ENCODE assay signal across 14 cellular contexts in genomic region chr7:85320699-85321476, GRCh38.
A peak's percentile ranks its signal among the peaks of the same experiment; 100 is the strongest.
DNase-seq lines count a peak whose midpoint lies in the region; TF ChIP-seq lines count a peak whose summit lies in the region.
"Had no signal": no experiment of that assay in that cellular context is flagged by ENCODE, and none has a peak within 500 bp of the region (broad histone marks: within the 10 kb centered on the region; RNA-seq: fewer than 3 reads in every experiment).

No MANE protein-coding gene starts in this region.

- H4K20me1 ChIP-seq in neural cell (ENCODE audit: insufficient read depth): no peaks in the 10 kb centered on the region

- no peak overlapping the region for H2AFZ ChIP-seq in neural cell (ENCODE audit: low read depth, low read length)

- DNase-seq in HEK293T (ENCODE audit: extremely low spot score) (no peak), NCI-H2107 (lab: John Stamatoyannopoulos, UW) (peak; percentile 29), endodermal cell (no peak), A172 (ENCODE audit: low spot score) (no peak), WERI-Rb-1 (no peak), middle frontal gyrus (ENCODE audit: extremely low spot score, low spot score) (no peak)
- DNase-seq: COR-L47, GF-D8, NCI-H1105 treated with DMSO at 0.1 percent for 48 hours, NCI-H2029, NCI-H510A treated with DMSO at 0.1 percent for 48 hours, T-helper 17 cell had no signal

- TF ChIP-seq CTCF in endodermal cell (conservative IDR thresholded peaks at IDR 0.05): no peak
- no peak for TF ChIP-seq CTCF in neural cell (IDR thresholded peaks at IDR 0.05; ENCODE audit: poor library complexity, severe bottlenecking)
- no peak for TF ChIP-seq CTCF in WERI-Rb-1 (IDR thresholded peaks at IDR 0.05; ENCODE audit: low read depth, low read length)

- no peaks in the 10 kb centered on the region for H3K9me2 ChIP-seq in neural cell (ENCODE audit: insufficient read depth, low read length)

- no peaks in the 10 kb centered on the region for H3K9me3 ChIP-seq in endodermal cell (ENCODE audit: control insufficient read depth, low read length)
- H3K9me3 ChIP-seq in neural cell (ENCODE audit: low read length): no peaks in the 10 kb centered on the region
- H3K9me3 ChIP-seq in WERI-Rb-1 (ENCODE audit: severe bottlenecking): no peaks in the 10 kb centered on the region

- H3K36me3 Mint-ChIP-seq in endodermal cell (ENCODE audit: low read depth): no peaks in the 10 kb centered on the region

- H3K36me3 ChIP-seq in endodermal cell (ENCODE audit: control insufficient read depth, insufficient read depth, low read length): no peaks in the 10 kb centered on the region
- no peaks in the 10 kb centered on the region for H3K36me3 ChIP-seq in neural cell (ENCODE audit: insufficient read depth, low read length)
- H3K36me3 ChIP-seq in WERI-Rb-1: no peaks in the 10 kb centered on the region

- peaks cover 11% of the 10 kb centered on the region for H3K4me1 ChIP-seq in endodermal cell (ENCODE audit: control insufficient read depth, insufficient read depth, low read length)

- H3K27me3 ChIP-seq in endodermal cell (ENCODE audit: control insufficient read depth, insufficient read depth, low read length, poor library complexity, severe bottlenecking) (no peaks in the 10 kb centered on the region), neural cell (ENCODE audit: insufficient read depth, low read depth, low read length) (no peaks in the 10 kb centered on the region), WERI-Rb-1 (ENCODE audit: insufficient read depth, low read depth, severe bottlenecking) (no peaks in the 10 kb centered on the region)

- peaks cover 20% of the 10 kb centered on the region for H3K4me1 Mint-ChIP-seq in endodermal cell
- H3K4me1 Mint-ChIP-seq: T-helper 17 cell had no signal

- POLR2A ChIA-PET in HEK293T (lab: Yijun Ruan, JAX): interaction anchor here (1.1 kb wide), 1 partner anchor 135 kb away, joined by 3 read pairs; no protein-coding TSS in a partner anchor

- no peak overlapping the region for H3K27ac ChIP-seq in endodermal cell (ENCODE audit: low read depth, low read length)
- H3K27ac ChIP-seq in neural cell (ENCODE audit: low read length): no peak overlapping the region
- H3K27ac ChIP-seq in WERI-Rb-1: no peak overlapping the region

- no peak overlapping the region for H3K4me2 ChIP-seq in neural cell (ENCODE audit: low read length)

- H3K4me3 ChIP-seq in endodermal cell (ENCODE audit: low read length) (no peak overlapping the region), neural cell (ENCODE audit: low read length) (peak overlapping the region; percentile 2), WERI-Rb-1 (ENCODE audit: low read depth, low read length) (no peak overlapping the region)
- H3K4me3 ChIP-seq: K562 had no signal

- peak; percentile 69 for TF ChIP-seq EP300 in neural cell (conservative IDR thresholded peaks at IDR 0.05; ENCODE audit: poor library complexity, severe bottlenecking)

- peaks cover 1% of the 10 kb centered on the region for H3K9me3 Mint-ChIP-seq in endodermal cell

- H3K4me3 Mint-ChIP-seq in endodermal cell: no peak overlapping the region
- H3K4me3 Mint-ChIP-seq: T-helper 17 cell had no signal

- no peak for TF ChIP-seq RAD21 in neural cell (conservative IDR thresholded peaks at IDR 0.05)

- H3K79me2 ChIP-seq in neural cell (replicated peaks; ENCODE audit: insufficient read depth, low read length): no peaks in the 10 kb centered on the region

- H3K27ac Mint-ChIP-seq in endodermal cell: peak overlapping the region; percentile 19
- H3K27ac Mint-ChIP-seq: T-helper 17 cell had no signal

- CTCF ChIA-PET in HEK293T (lab: Yijun Ruan, JAX): no interaction called here

- H3F3A ChIP-seq in neural cell (ENCODE audit: insufficient read depth, low read length, poor library complexity, severe bottlenecking): no peaks in the 10 kb centered on the region

- no peaks in the 10 kb centered on the region for H3K27me3 Mint-ChIP-seq in endodermal cell (ENCODE audit: insufficient read depth)
- H3K27me3 Mint-ChIP-seq: T-helper 17 cell had no signal

- 78 to 83% methylated on average over 1 to 3 of the region's 3 CpGs for WGBS in endodermal cell (ENCODE audit: insufficient coverage in 1 of 2, insufficient read length in 1 of 2), 2 experiments

- H3K9ac ChIP-seq in endodermal cell (ENCODE audit: extremely low read depth, low read length, poor library complexity, severe bottlenecking): no peak overlapping the region
- no peak overlapping the region for H3K9ac ChIP-seq in neural cell (ENCODE audit: low read length)

TF ChIP-seq in HEK293T, 16 proteins besides CTCF, POLR2A, EP300 and RAD21:
- TF ChIP-seq PKNOX1 (IDR thresholded peaks at IDR 0.05) (0 out of 2 replicates have a peak, but pooled peaks have one; percentile 3), NFRKB (IDR thresholded peaks at IDR 0.05) (no peak)

TF ChIP-seq in neural cell, 6 proteins besides CTCF, POLR2A, EP300 and RAD21:
- TF ChIP-seq POLR2AphosphoS5 (IDR thresholded peaks at IDR 0.05) (peak; percentile 70), SMC3 (conservative IDR thresholded peaks at IDR 0.05; ENCODE audit: poor library complexity) (no peak)
